1 cellular context compared by ENCODE assay signal in the genomic region with DNA sequence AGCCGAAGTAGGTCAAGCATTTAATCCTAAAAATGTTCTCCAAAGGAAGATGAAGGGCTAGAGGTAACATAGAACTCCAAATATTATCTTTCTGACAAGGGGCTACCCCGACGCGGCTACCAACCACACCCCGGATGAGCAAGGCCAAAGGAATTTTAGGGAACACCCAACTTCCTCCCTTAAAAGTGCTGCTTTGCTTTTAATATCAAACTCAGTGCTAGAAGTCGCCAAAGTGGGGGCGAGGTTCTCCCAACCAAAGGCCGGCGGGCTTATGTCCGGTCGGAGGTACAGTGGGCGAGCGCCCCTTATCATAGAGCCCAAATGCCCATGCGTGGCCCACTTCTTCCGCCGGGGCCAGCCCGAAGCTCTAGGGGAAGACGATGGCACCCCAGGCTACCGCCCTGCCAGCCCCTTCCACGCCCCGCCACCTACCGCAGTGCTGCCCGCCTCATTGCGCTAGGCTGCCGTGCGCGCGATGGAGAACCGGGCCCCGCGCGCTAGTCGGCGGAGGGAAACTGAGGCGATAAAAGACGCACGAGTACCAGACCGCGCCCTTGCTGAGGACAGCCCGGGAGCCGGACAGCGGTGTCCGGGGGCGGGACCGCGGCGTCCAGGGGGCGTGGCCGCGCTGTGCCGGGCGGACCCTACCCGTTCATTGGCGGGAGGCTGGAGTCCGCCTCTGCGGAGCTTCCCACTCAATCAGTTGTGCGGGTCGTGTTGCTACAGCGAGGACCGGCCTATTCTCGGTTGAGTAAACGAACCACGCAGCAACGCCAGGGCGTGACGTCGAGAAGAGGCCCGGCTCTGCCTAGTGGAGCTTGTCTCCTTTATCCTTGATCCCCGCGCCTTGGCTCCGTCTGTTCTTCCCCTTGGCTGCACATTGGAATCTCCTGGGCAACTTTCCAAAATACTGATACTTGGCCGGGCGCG.
TF ChIP-seq lines count a peak whose summit lies in the region.

ACOT9 (minus strand) TSS at position 584 of the 930 bp plus-strand sequence; CDS start at position 452, 132 bp downstream.

TF ChIP-seq in K562, 482 proteins besides CTCF, POLR2A, EP300 and RAD21 (continued from another document):
- TF ChIP-seq ZNF512 (tag; IDR thresholded peaks at IDR 0.05) (no peak), NR3C1 (CRISPR knock-in tag; IDR thresholded peaks at IDR 0.05) (no peak), FOSL1 (tag; conservative IDR thresholded peaks at IDR 0.05) (peak; percentile 83), KDM1A (IDR thresholded peaks at IDR 0.05) (no peak), PHF21A (IDR thresholded peaks at IDR 0.05; ENCODE audit: borderline replicate concordance, low read depth) (0 out of 2 replicates have a peak, but pooled peaks have one; percentile 30)
- TF ChIP-seq, protein P1, sequence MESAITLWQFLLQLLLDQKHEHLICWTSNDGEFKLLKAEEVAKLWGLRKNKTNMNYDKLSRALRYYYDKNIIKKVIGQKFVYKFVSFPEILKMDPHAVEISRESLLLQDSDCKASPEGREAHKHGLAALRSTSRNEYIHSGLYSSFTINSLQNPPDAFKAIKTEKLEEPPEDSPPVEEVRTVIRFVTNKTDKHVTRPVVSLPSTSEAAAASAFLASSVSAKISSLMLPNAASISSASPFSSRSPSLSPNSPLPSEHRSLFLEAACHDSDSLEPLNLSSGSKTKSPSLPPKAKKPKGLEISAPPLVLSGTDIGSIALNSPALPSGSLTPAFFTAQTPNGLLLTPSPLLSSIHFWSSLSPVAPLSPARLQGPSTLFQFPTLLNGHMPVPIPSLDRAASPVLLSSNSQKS (CRISPR knock-in tag; IDR thresholded peaks at IDR 0.05), result no peak
- TF ChIP-seq, protein P2, sequence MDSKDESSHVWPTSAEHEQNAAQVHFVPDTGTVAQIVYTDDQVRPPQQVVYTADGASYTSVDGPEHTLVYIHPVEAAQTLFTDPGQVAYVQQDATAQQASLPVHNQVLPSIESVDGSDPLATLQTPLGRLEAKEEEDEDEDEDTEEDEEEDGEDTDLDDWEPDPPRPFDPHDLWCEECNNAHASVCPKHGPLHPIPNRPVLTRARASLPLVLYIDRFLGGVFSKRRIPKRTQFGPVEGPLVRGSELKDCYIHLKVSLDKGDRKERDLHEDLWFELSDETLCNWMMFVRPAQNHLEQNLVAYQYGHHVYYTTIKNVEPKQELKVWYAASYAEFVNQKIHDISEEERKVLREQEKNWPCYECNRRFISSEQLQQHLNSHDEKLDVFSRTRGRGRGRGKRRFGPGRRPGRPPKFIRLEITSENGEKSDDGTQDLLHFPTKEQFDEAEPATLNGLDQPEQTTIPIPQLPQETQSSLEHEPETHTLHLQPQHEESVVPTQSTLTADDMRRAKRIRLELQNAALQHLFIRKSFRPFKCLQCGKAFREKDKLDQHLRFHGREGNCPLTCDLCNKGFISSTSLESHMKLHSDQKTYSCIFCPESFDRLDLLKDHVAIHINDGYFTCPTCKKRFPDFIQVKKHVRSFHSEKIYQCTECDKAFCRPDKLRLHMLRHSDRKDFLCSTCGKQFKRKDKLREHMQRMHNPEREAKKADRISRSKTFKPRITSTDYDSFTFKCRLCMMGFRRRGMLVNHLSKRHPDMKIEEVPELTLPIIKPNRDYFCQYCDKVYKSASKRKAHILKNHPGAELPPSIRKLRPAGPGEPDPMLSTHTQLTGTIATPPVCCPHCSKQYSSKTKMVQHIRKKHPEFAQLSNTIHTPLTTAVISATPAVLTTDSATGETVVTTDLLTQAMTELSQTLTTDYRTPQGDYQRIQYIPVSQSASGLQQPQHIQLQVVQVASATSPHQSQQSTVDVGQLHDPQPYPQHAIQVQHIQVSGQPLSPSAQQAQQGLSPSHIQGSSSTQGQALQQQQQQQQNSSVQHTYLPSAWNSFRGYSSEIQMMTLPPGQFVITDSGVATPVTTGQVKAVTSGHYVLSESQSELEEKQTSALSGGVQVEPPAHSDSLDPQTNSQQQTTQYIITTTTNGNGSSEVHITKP (IDR thresholded peaks at IDR 0.05; ENCODE audit: partially characterized antibody), result peak; percentile 97
